In genomic region chr1:19365711-19366110, GRCh38 we compare ENCODE assay signal across 18 cellular contexts. TPM values are rescaled to one million over a fixed set of nuclear protein-coding genes. Genes with fewer than 3 reads are reported as not detected.
DNase-seq lines count a peak whose midpoint lies in the region; ATAC-seq and TF ChIP-seq lines count a peak whose summit lies in the region.
"Had no signal": no experiment of that assay in that cellular context is flagged by ENCODE, and none has a peak within 500 bp of the region (broad histone marks: within the 10 kb centered on the region; RNA-seq: fewer than 3 reads in every experiment).

No MANE protein-coding gene starts in this region.

- 61 to 70% methylated on average over 4 to 9 of the region's 10 CpGs for WGBS in gastroesophageal sphincter (ENCODE audit: low coverage in 1 of 2), 2 donors
- WGBS in tibial nerve, 2 donors: 59 to 78% methylated on average over 10 of the region's 10 CpGs

- TF ChIP-seq EP300 in gastroesophageal sphincter (IDR thresholded peaks at IDR 0.05) (no peak), tibial nerve (IDR thresholded peaks at IDR 0.05) (no peak)

- no peaks in the 10 kb centered on the region for H3K9me3 ChIP-seq in gastroesophageal sphincter
- no peaks in the 10 kb centered on the region for H3K9me3 ChIP-seq in tibial nerve
- H3K9me3 ChIP-seq: Peyer's patch had no signal

- no peak for TF ChIP-seq CTCF in gastroesophageal sphincter (IDR thresholded peaks at IDR 0.05)
- no peak for TF ChIP-seq CTCF in tibial nerve (IDR thresholded peaks at IDR 0.05)
- TF ChIP-seq CTCF in RWPE1 (conservative IDR thresholded peaks at IDR 0.05; ENCODE audit: low read depth): no peak

- H3K27me3 ChIP-seq in gastroesophageal sphincter (no peaks in the 10 kb centered on the region), tibial nerve (no peaks in the 10 kb centered on the region)
- H3K27me3 ChIP-seq: Peyer's patch had no signal

- TF ChIP-seq POLR2A in gastroesophageal sphincter (IDR thresholded peaks at IDR 0.05) (no peak), tibial nerve (IDR thresholded peaks at IDR 0.05) (no peak)

- POLR2A ChIA-PET in RWPE1 (lab: Yijun Ruan, JAX; ENCODE audit: low non-redundant PET): no interaction called here

- CTCF ChIA-PET in RWPE1 (lab: Yijun Ruan, JAX): no interaction called here

- peak; percentile 54 for ATAC-seq in gastroesophageal sphincter
- no peak for ATAC-seq in GM18909 (IDR thresholded peaks at IDR 0.05; ENCODE audit: poor library complexity, unreplicated experiment)
- no peak for ATAC-seq in GM18870 (IDR thresholded peaks at IDR 0.05; ENCODE audit: unreplicated experiment)

- H3K27ac ChIP-seq in gastroesophageal sphincter (peak overlapping the region in 3 of 4 donors; percentile 62 to 67 (median 64)), tibial nerve (peak overlapping the region in 3 of 4 donors; percentile 29 to 81 (median 80)), RWPE1 (no peak overlapping the region)
- H3K27ac ChIP-seq: HL-60, parathyroid adenoma, Peyer's patch, SK-N-MC had no signal

- H3K4me3 ChIP-seq in gastroesophageal sphincter (no peak overlapping the region), tibial nerve (no peak overlapping the region)
- H3K4me3 ChIP-seq: Peyer's patch, SK-N-MC had no signal

- H3K4me1 ChIP-seq in gastroesophageal sphincter (peaks cover 0 to 100% (median 17%) of the 10 kb centered on the region in 3 donors), tibial nerve (peaks cover 0 to 75% (median 5%) of the 10 kb centered on the region in 4 donors)
- H3K4me1 ChIP-seq: parathyroid adenoma had no signal

- H3K36me3 ChIP-seq in gastroesophageal sphincter (peaks cover 0 to 23% of the 10 kb centered on the region in 2 donors), tibial nerve (peaks cover 0 to 7% (median 0%) of the 10 kb centered on the region in 3 donors)

- DNase-seq in GM03348 (ENCODE audit: low spot score) (peak; percentile 75), astrocyte of the hippocampus (ENCODE audit: low read depth, low spot score) (peak; percentile 32), tibial nerve (ENCODE audit: low spot score in 2 of 2) (no peak), RWPE1 (ENCODE audit: low spot score) (no peak)
- DNase-seq: activated naive CD4-positive, alpha-beta T cell treated with anti-CD3 and anti-CD28 coated beads for 36 hours; COR-L47; DMS79 treated with DMSO at 0.1 percent for 48 hours; glutamatergic neuron; NCI-H510A; NK-92 treated with Interleukin-12 subunit alpha and Interleukin-12 subunit beta, amount 100 ng/mL, for 24 hours; Peyer's patch; T-helper 2 cell had no signal

RNA-seq across cellular contexts. Expression of gene SLC66A1, which starts 53.6 kb away (rescaled TPM):
- total RNA-seq in gastroesophageal sphincter (10 to 100 TPM in 3 of 4 donors, 1 to 10 TPM in 1; 8.1 to 12.3 (median 11.7) TPM), tibial nerve (10 to 100 TPM; 14.4 to 30.3 (median 21.2) TPM)

RNA-seq across cellular contexts. Expression of gene AKR7A2, which starts 53.8 kb away (rescaled TPM):
- total RNA-seq in gastroesophageal sphincter (10 to 100 TPM; 58.2 to 77.2 (median 63.7) TPM), tibial nerve (10 to 100 TPM; 64.5 to 91.0 (median 80.7) TPM)

Comparison
In these comparisons a context has a peak if more than half of its experiments do, and no peak if none do; other contexts are left out.
1. DNase-seq: peak in GM03348 (single experiment) and astrocyte of the hippocampus (single experiment); none in tibial nerve (0 of 2) and RWPE1 (single experiment).